In the genomic region with DNA sequence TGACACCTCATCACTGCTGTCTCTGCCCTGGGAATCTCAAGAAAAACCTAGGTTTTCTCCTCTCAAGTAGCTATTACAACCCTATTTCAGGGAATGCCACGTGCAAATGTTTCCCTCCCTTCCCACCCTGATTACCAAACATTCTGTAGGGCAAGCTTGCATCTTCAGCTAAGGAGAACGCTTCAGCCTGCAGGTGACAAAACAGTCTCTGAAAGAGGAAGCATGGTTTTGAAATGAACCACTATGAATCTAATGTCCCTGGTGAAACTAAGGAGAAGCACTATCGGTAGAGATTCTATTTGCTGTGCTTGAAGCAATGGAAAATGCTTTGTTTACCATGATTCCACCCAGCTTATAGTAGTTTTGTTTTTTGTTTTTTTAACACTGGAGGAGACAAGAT, we compare ENCODE assay signal across 14 cellular contexts.
DNase-seq lines count a peak whose midpoint lies in the region; ATAC-seq and TF ChIP-seq lines count a peak whose summit lies in the region.
"Had no signal": no experiment of that assay in that cellular context is flagged by ENCODE, and none has a peak within 500 bp of the region (broad histone marks: within the 10 kb centered on the region; RNA-seq: fewer than 3 reads in every experiment).

No MANE protein-coding gene starts in this region.

- peak; percentile 13 for DNase-seq in GM12864 (ENCODE audit: low read depth)
- DNase-seq in RPMI8226 = peak; percentile 9
- no peak for DNase-seq in NCI-H345 treated with DMSO at 0.1 percent for 48 hours (lab: John Stamatoyannopoulos, UW; ENCODE audit: unreplicated experiment)
- DNase-seq in dedifferentiated amniotic fluid mesenchymal stem cell (ENCODE audit: extremely low spot score) = no peak
- DNase-seq in stimulated activated CD4-positive, alpha-beta T cell treated with anti-CD3 and anti-CD28 coated beads, Interleukin-2, amount 100 ng/mL, for 48 hours = no peak
- DNase-seq: activated naive CD4-positive, alpha-beta T cell treated with anti-CD3 and anti-CD28 coated beads, Interleukin-2, amount 10 ng/mL, durations not matched to agents 7 days and 5 days; DMS79; NCI-H1092 treated with DMSO at 0.1 percent for 48 hours; substantia nigra; SW 1271; WERI-Rb-1 had no signal

- H3K27me3 ChIP-seq in parathyroid adenoma (ENCODE audit: control insufficient read depth, insufficient read depth, low read length) = no peaks in the 10 kb centered on the region

- H3K4me1 ChIP-seq in parathyroid adenoma = peaks cover 3% of the 10 kb centered on the region

- no peaks in the 10 kb centered on the region for H3K36me3 ChIP-seq in parathyroid adenoma (ENCODE audit: control insufficient read depth, insufficient read depth, low read length)
- H3K36me3 ChIP-seq: WERI-Rb-1 had no signal

- no peak overlapping the region for H3K4me3 ChIP-seq in GM12864 (ENCODE audit: low read depth, low read length)
- H3K4me3 ChIP-seq in parathyroid adenoma (ENCODE audit: low read depth, low read length) = no peak overlapping the region

- TF ChIP-seq CTCF in GM12864 (IDR thresholded peaks at IDR 0.05; ENCODE audit: low read depth, low read length, missing control alignments) (no peak), parathyroid adenoma (IDR thresholded peaks at IDR 0.05) (no peak)

- ATAC-seq in HG02885 (IDR thresholded peaks at IDR 0.05; ENCODE audit: poor library complexity, unreplicated experiment) = peak; percentile 60
- ATAC-seq in HG02642 (IDR thresholded peaks at IDR 0.05; ENCODE audit: poor library complexity, unreplicated experiment) = no peak

- H3K9ac ChIP-seq in parathyroid adenoma = no peak overlapping the region

- H3K79me2 ChIP-seq in parathyroid adenoma = no peaks in the 10 kb centered on the region

- no peak overlapping the region for H3K4me2 ChIP-seq in parathyroid adenoma (ENCODE audit: low read length)

- no peak overlapping the region for H3K27ac ChIP-seq in parathyroid adenoma
- H3K27ac ChIP-seq: WERI-Rb-1 had no signal

- H3K9me3 ChIP-seq in parathyroid adenoma (ENCODE audit: control insufficient read depth, low read length) = no peaks in the 10 kb centered on the region

- H2AFZ ChIP-seq in parathyroid adenoma = peak overlapping the region; percentile 67

Comparison
In these comparisons a context has a peak if more than half of its experiments do, and no peak if none do; other contexts are left out.
1. DNase-seq: peak in GM12864 (single experiment) and RPMI8226 (single experiment); none in NCI-H345 treated with DMSO at 0.1 percent for 48 hours (single experiment), dedifferentiated amniotic fluid mesenchymal stem cell (single experiment) and stimulated activated CD4-positive, alpha-beta T cell treated with anti-CD3 and anti-CD28 coated beads, Interleukin-2, amount 100 ng/mL, for 48 hours (0 of 2).